In genomic region chr11:328516-329100, GRCh38 we compare ENCODE assay signal across 11 cellular contexts. TPM values are rescaled to one million over a fixed set of nuclear protein-coding genes. Genes with fewer than 3 reads are reported as not detected.
"Had no signal": no experiment of that assay in that cellular context is flagged by ENCODE, and none has a peak within 500 bp of the region (broad histone marks: within the 10 kb centered on the region; RNA-seq: fewer than 3 reads in every experiment).

No MANE protein-coding gene starts in this region.

RNA-seq across cellular contexts. Expression of gene IFITM5, which starts 29.3 kb away (rescaled TPM):
- total RNA-seq: ascending aorta; bronchial epithelial cell; esophagus squamous epithelium; mammary epithelial cell; mucosa of gallbladder; neural crest cell; pancreas; skeletal muscle tissue; T-helper 1 cell treated with Interleukin-12 subunit alpha and Interleukin-12 subunit beta and Interleukin-4 antibody, amounts not matched to agents 30 ng/mL and 1 ng/mL, for 36 hours; tibial nerve; WTC11 had no signal
- polyA plus RNA-seq: mammary epithelial cell had no signal
